Comparison of ENCODE assay signal across 8 cellular contexts in genomic region chr1:117093870-117094621, GRCh38. TPM values are rescaled to one million over a fixed set of nuclear protein-coding genes. Genes with fewer than 3 reads are reported as not detected.
A peak's percentile ranks its signal among the peaks of the same experiment; 100 is the strongest.
DNase-seq lines count a peak whose midpoint lies in the region; ATAC-seq and TF ChIP-seq lines count a peak whose summit lies in the region.

No MANE protein-coding gene starts in this region.

- TF ChIP-seq CTCF in GM06990 (IDR thresholded peaks at IDR 0.05; ENCODE audit: insufficient read depth, low read length, poor library complexity, severe bottlenecking) (peak; percentile 34), esophagus squamous epithelium (IDR thresholded peaks at IDR 0.05) (peak in 3 of 6 experiments; percentile 33 to 62 (median 36)), sigmoid colon (IDR thresholded peaks at IDR 0.05) (no peak)

- peak; percentile 66 for ATAC-seq in GM21390 (IDR thresholded peaks at IDR 0.05; ENCODE audit: unreplicated experiment)

- 59 to 73% methylated on average over 6 of the region's 6 CpGs for WGBS in esophagus squamous epithelium, 2 donors
- 64 to 86% methylated on average over 6 of the region's 6 CpGs for WGBS in sigmoid colon, 2 donors

- intact Hi-C loops in esophagus squamous epithelium (cut with DNase I) (no loop called here), sigmoid colon (cut with DNase I) (no loop called here)

- TF ChIP-seq EP300 in sigmoid colon (IDR thresholded peaks at IDR 0.05), result no peak

- H3K27ac ChIP-seq in HUES48 (ENCODE audit: low read depth, low read length) (peak overlapping the region; percentile 88), esophagus squamous epithelium (peak overlapping the region; percentile 68 to 80 (median 76)), sigmoid colon (peak overlapping the region; percentile 54 to 74 (median 66))

- TF ChIP-seq POLR2A in esophagus squamous epithelium (IDR thresholded peaks at IDR 0.05), result no peak
- TF ChIP-seq POLR2A in sigmoid colon (IDR thresholded peaks at IDR 0.05), result no peak

- H3K4me3 ChIP-seq in GM06990 (replicated peaks; ENCODE audit: low read depth, low read length) (no peak overlapping the region), HUES48 (ENCODE audit: low read depth, low read length) (no peak overlapping the region), esophagus squamous epithelium (no peak overlapping the region), sigmoid colon (no peak overlapping the region)

- H3K4me1 ChIP-seq in HUES48 (ENCODE audit: control insufficient read depth, insufficient read depth, low read length) (peaks cover 17% of the 10 kb centered on the region), esophagus squamous epithelium (peaks cover 5 to 24% (median 10%) of the 10 kb centered on the region in 3 donors), sigmoid colon (peaks cover 0 to 15% (median 14%) of the 10 kb centered on the region in 4 donors)

- DNase-seq in GM06990 (ENCODE audit: extremely low read depth, insufficient read length) (no peak), esophagus squamous epithelium (lab: John Stamatoyannopoulos, UW) (no peak), sigmoid colon (no peak), NCI-H2029 treated with DMSO at 0.1 percent for 48 hours (lab: John Stamatoyannopoulos, UW) (no peak), NCI-H2081 treated with DMSO at 0.1 percent for 48 hours (lab: John Stamatoyannopoulos, UW) (no peak)
- peak; percentile 27 to 40 for DNase-seq in activated CD4-positive, alpha-beta T cell treated with anti-CD3 and anti-CD28 coated beads for 4 hours

- peak overlapping the region; percentile 40; the same call in 1 of the 2 replicates for H3K9ac ChIP-seq in HUES48 (ENCODE audit: low read depth, low read length)

- H3K27me3 ChIP-seq in GM06990 (replicated peaks; ENCODE audit: control insufficient read depth, insufficient read depth, low read length) (no peaks in the 10 kb centered on the region), HUES48 (ENCODE audit: control insufficient read depth, insufficient read depth, low read length) (no peaks in the 10 kb centered on the region), esophagus squamous epithelium (no peaks in the 10 kb centered on the region), sigmoid colon (no peaks in the 10 kb centered on the region)

- no peaks in the 10 kb centered on the region for H3K9me3 ChIP-seq in HUES48 (ENCODE audit: control insufficient read depth, insufficient read depth, low read length)
- no peaks in the 10 kb centered on the region for H3K9me3 ChIP-seq in esophagus squamous epithelium
- no peaks in the 10 kb centered on the region for H3K9me3 ChIP-seq in sigmoid colon

- H3K36me3 ChIP-seq in GM06990 (ENCODE audit: control insufficient read depth, insufficient read depth, low read length) (peaks cover 39% of the 10 kb centered on the region), HUES48 (ENCODE audit: control insufficient read depth, insufficient read depth, low read length) (peaks cover 100% of the 10 kb centered on the region), esophagus squamous epithelium (peaks cover 0 to 76% (median 4%) of the 10 kb centered on the region in 3 donors), sigmoid colon (peaks cover 0 to 15% (median 4%) of the 10 kb centered on the region in 4 donors)

RNA-seq across cellular contexts. Expression of gene TRIM45, which starts 27.5 kb away (rescaled TPM):
- 1 to 10 TPM in 1 of 4 donors, under 1 TPM in 3; 0.38 to 1.1 (median 0.60) TPM for total RNA-seq in esophagus squamous epithelium
- 1 to 10 TPM; 2.1 to 9.1 (median 4.5) TPM for total RNA-seq in sigmoid colon
- polyA plus RNA-seq in sigmoid colon, result 1 to 10 TPM in 1 of 3 donors, under 1 TPM in 2; 0.46 to 1.0 (median 0.60) TPM

RNA-seq across cellular contexts. Expression of gene TTF2, which starts 33.9 kb away (rescaled TPM):
- total RNA-seq in esophagus squamous epithelium (10 to 100 TPM in 3 of 4 donors, 1 to 10 TPM in 1; 7.2 to 24.2 (median 19.2) TPM), sigmoid colon (10 to 100 TPM in 1 of 4 donors, 1 to 10 TPM in 3; 7.8 to 19.3 (median 8.7) TPM)
- polyA plus RNA-seq in sigmoid colon, result 1 to 10 TPM; 3.6 to 9.7 (median 5.3) TPM

Comparison
In these comparisons a context has a peak if more than half of its experiments do, and no peak if none do; other contexts are left out.
1. DNase-seq: peak in activated CD4-positive, alpha-beta T cell treated with anti-CD3 and anti-CD28 coated beads for 4 hours (2 of 2); none in GM06990 (single experiment), esophagus squamous epithelium (single experiment), sigmoid colon (single experiment), NCI-H2029 treated with DMSO at 0.1 percent for 48 hours (single experiment) and NCI-H2081 treated with DMSO at 0.1 percent for 48 hours (single experiment).
2. Peak in every context shown above with its lines, with median percentiles within 50 percentile points of each other: H3K27ac ChIP-seq.